Comparison of ENCODE assay signal across 20 cellular contexts in the genomic region with DNA sequence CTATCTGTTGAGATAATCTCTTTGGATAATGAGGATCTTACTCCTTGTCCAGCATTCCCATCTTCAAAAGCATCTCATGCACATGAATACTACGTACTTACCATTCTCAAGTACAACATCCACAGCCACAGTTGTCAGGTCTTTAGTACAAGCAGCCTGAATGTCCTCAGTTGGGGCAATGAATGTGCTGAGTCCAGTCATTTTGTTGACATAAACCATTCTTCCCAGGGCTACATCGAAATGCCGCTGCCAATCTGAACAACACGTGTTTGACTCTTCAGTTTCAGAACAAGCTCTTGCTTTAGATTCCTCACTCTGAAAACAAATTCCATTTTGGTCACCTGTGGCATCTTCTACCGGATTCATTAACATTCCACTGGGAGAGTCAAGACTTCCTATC. TPM values are rescaled to one million over a fixed set of nuclear protein-coding genes. Genes with fewer than 3 reads are reported as not detected.
DNase-seq lines count a peak whose midpoint lies in the region; ATAC-seq and TF ChIP-seq lines count a peak whose summit lies in the region.
"Had no signal": no experiment of that assay in that cellular context is flagged by ENCODE, and none has a peak within 500 bp of the region (broad histone marks: within the 10 kb centered on the region; RNA-seq: fewer than 3 reads in every experiment).

No MANE protein-coding gene starts in this region.

- H3K27ac ChIP-seq in ACC112 (ENCODE audit: low read depth, low read length) (peak overlapping the region; percentile 0; the same call in 1 of the 2 replicates), caudate nucleus (ENCODE audit: low read depth, low read length) (peak overlapping the region; percentile 20), trophoblast cell (ENCODE audit: low read depth, low read length) (no peak overlapping the region)

- no peak overlapping the region for H2BK120ac ChIP-seq in trophoblast cell (ENCODE audit: insufficient read depth, low read length, poor library complexity)

- no peak for DNase-seq in HFFc6
- DNase-seq in caudate nucleus (lab: John Stamatoyannopoulos, UW), result no peak
- peak; percentile 37 to 76 for DNase-seq in trophoblast cell
- DNase-seq in KBM-7, result no peak
- DNase-seq in activated CD8-positive, alpha-beta memory T cell treated with anti-CD3 and anti-CD28 coated beads, Interleukin-2, amount 10 ng/mL, durations not matched to agents 7 days and 5 days, result no peak
- DNase-seq: ACHN, AML-193, COR-L47, DMS153, H9, NCI-H1436, NCI-H2029, NCI-H2171, NCI-H446, NCI-H69, SHP77 had no signal

- no peak for TF ChIP-seq CTCF in HFFc6 (IDR thresholded peaks at IDR 0.05)

- H3K27me3 ChIP-seq in ACC112 (ENCODE audit: insufficient read depth, low read length), result no peaks in the 10 kb centered on the region
- no peaks in the 10 kb centered on the region for H3K27me3 ChIP-seq in trophoblast cell (ENCODE audit: insufficient read depth, low read length)

- H3K4me1 ChIP-seq in ACC112 (ENCODE audit: control insufficient read depth, insufficient read depth, low read length, unreplicated experiment), result peaks cover 63% of the 10 kb centered on the region
- peaks cover 3 to 6% of the 10 kb centered on the region in 2 experiments for H3K4me1 ChIP-seq in trophoblast cell (ENCODE audit: control insufficient read depth in 1 of 2, insufficient read depth in 2 of 2, low read length in 2 of 2)

- no peak overlapping the region for H2BK5ac ChIP-seq in trophoblast cell (ENCODE audit: low read depth, low read length, poor library complexity)

- no peaks in the 10 kb centered on the region for H3K9me3 ChIP-seq in trophoblast cell (ENCODE audit: insufficient read depth, low read depth, low read length)

- peaks cover 27% of the 10 kb centered on the region for H3K36me3 ChIP-seq in ACC112 (ENCODE audit: insufficient read depth, low read length)
- peaks cover 0 to 2% of the 10 kb centered on the region in 2 experiments for H3K36me3 ChIP-seq in trophoblast cell (ENCODE audit: control insufficient read depth in 1 of 2, insufficient read depth in 2 of 2, low read length in 2 of 2)

- no peak overlapping the region for H4K12ac ChIP-seq in trophoblast cell (ENCODE audit: low read depth, low read length)

- H3K27me3 Mint-ChIP-seq in HFFc6 (ENCODE audit: insufficient read depth), result peaks cover 1% of the 10 kb centered on the region
- H3K27me3 Mint-ChIP-seq in activated CD8-positive, alpha-beta memory T cell treated with anti-CD3 and anti-CD28 coated beads, Interleukin-2, amount 10 ng/mL, durations not matched to agents 7 days and 5 days, result no peaks in the 10 kb centered on the region

- no peak overlapping the region for H3K4me2 ChIP-seq in trophoblast cell (ENCODE audit: low read length)

- H4K91ac ChIP-seq in trophoblast cell (ENCODE audit: low read depth, low read length), result no peak overlapping the region

- no peak overlapping the region for H3K23ac ChIP-seq in trophoblast cell (ENCODE audit: low read length)

- in situ Hi-C loops in KBM-7 (cut with MboI; ENCODE audit: low pct_unique_long_range_greater_than_20kb, low sequenced_read_pairs), result no loop called here

- H3K18ac ChIP-seq in trophoblast cell (ENCODE audit: low read length), result no peak overlapping the region

- WGBS in trophoblast cell (ENCODE audit: extremely low coverage, insufficient coverage, insufficient read length), result no CpG with 5 or more reads among the region's 5 CpGs

- H3K27ac Mint-ChIP-seq in HFFc6, result peak overlapping the region; percentile 49; the same call in 1 of the 2 replicates
- H3K27ac Mint-ChIP-seq in activated CD8-positive, alpha-beta memory T cell treated with anti-CD3 and anti-CD28 coated beads, Interleukin-2, amount 10 ng/mL, durations not matched to agents 7 days and 5 days, result no peak overlapping the region
- H3K27ac Mint-ChIP-seq: CD14-positive monocyte, H9 had no signal

- H2AK5ac ChIP-seq in trophoblast cell (ENCODE audit: low read length), result no peak overlapping the region

- CTCF ChIA-PET in activated CD8-positive, alpha-beta memory T cell treated with anti-CD3 and anti-CD28 coated beads, Interleukin-2, amount 10 ng/mL, durations not matched to agents 7 days and 5 days (lab: Charles Lee), result interaction anchor here (0.7 kb wide), 1 partner anchor 12 kb away, joined by 3 read pairs; no protein-coding TSS in a partner anchor

- H3K4me3 ChIP-seq in ACC112 (ENCODE audit: low read depth, low read length) (no peak overlapping the region), trophoblast cell (ENCODE audit: low read depth, low read length) (no peak overlapping the region)

- no peak overlapping the region for H3K4ac ChIP-seq in trophoblast cell (ENCODE audit: low read depth, low read length)

- H3K9ac ChIP-seq in trophoblast cell (ENCODE audit: low read length), result no peak overlapping the region

- no peak overlapping the region for H3K14ac ChIP-seq in trophoblast cell (ENCODE audit: low read length)

- no peak overlapping the region for H2BK12ac ChIP-seq in trophoblast cell (ENCODE audit: low read length)

- H3K79me1 ChIP-seq in trophoblast cell (ENCODE audit: low read length), result peaks cover 6% of the 10 kb centered on the region

- peaks cover 88% of the 10 kb centered on the region for H3K4me1 Mint-ChIP-seq in HFFc6 (ENCODE audit: low read depth)
- peaks cover 49% of the 10 kb centered on the region for H3K4me1 Mint-ChIP-seq in activated CD8-positive, alpha-beta memory T cell treated with anti-CD3 and anti-CD28 coated beads, Interleukin-2, amount 10 ng/mL, durations not matched to agents 7 days and 5 days
- H3K4me1 Mint-ChIP-seq: H9 had no signal

- H2AFZ ChIP-seq in ACC112 (ENCODE audit: low read length, unreplicated experiment) (no peak overlapping the region), trophoblast cell (ENCODE audit: insufficient read depth, low read length, poor library complexity) (no peak overlapping the region)

- H4K8ac ChIP-seq in trophoblast cell (ENCODE audit: low read depth, low read length), result no peak overlapping the region

- H3K79me2 ChIP-seq in ACC112 (ENCODE audit: control insufficient read depth, insufficient read depth, low read length, unreplicated experiment) (peaks cover 67% of the 10 kb centered on the region), trophoblast cell (ENCODE audit: control insufficient read depth, insufficient read depth, low read length, poor library complexity) (peaks cover 5% of the 10 kb centered on the region)

- H3K36me3 Mint-ChIP-seq in HFFc6 (ENCODE audit: low read depth), result peaks cover 11% of the 10 kb centered on the region
- peaks cover 22% of the 10 kb centered on the region for H3K36me3 Mint-ChIP-seq in activated CD8-positive, alpha-beta memory T cell treated with anti-CD3 and anti-CD28 coated beads, Interleukin-2, amount 10 ng/mL, durations not matched to agents 7 days and 5 days

- no peaks in the 10 kb centered on the region for H3K9me3 Mint-ChIP-seq in HFFc6
- H3K9me3 Mint-ChIP-seq in activated CD8-positive, alpha-beta memory T cell treated with anti-CD3 and anti-CD28 coated beads, Interleukin-2, amount 10 ng/mL, durations not matched to agents 7 days and 5 days (ENCODE audit: low read depth), result no peaks in the 10 kb centered on the region
- H3K9me3 Mint-ChIP-seq: CD14-positive monocyte, H9 had no signal

- H3K4me3 Mint-ChIP-seq in HFFc6, result no peak overlapping the region; the same call in 1 of the 2 replicates
- H3K4me3 Mint-ChIP-seq in activated CD8-positive, alpha-beta memory T cell treated with anti-CD3 and anti-CD28 coated beads, Interleukin-2, amount 10 ng/mL, durations not matched to agents 7 days and 5 days, result no peak overlapping the region
- H3K4me3 Mint-ChIP-seq: H9 had no signal

- no peak for ATAC-seq in activated CD8-positive, alpha-beta memory T cell treated with anti-CD3 and anti-CD28 coated beads, Interleukin-2, amount 10 ng/mL, durations not matched to agents 7 days and 5 days
- no peak for ATAC-seq in HG03095 (IDR thresholded peaks at IDR 0.05; ENCODE audit: unreplicated experiment)

RNA-seq across cellular contexts. Expression of a gene that starts 5.0 kb away (rescaled TPM):
- total RNA-seq in HFFc6 (2021; fragmentation: NEBNext Ultra II Directional; extraction: Animal tissue kit (Norgen Biotek cat#: 25700)), result 10 to 100 TPM in 1 of 6 experiments, 1 to 10 TPM in 5; 5.4 to 11.6 (median 7.6) TPM
- polyA plus RNA-seq in trophoblast cell (2013), result 5.1 and 5.8 TPM in 2 replicates
- 10 to 100 TPM; 15.1 to 16.2 TPM for total RNA-seq in activated CD8-positive, alpha-beta memory T cell treated with anti-CD3 and anti-CD28 coated beads, Interleukin-2, amount 10 ng/mL, durations not matched to agents 7 days and 5 days

RNA-seq across cellular contexts. Expression of a gene that starts 17.5 kb away (rescaled TPM):
- total RNA-seq in HFFc6 (2021; fragmentation: NEBNext Ultra II Directional; extraction: Animal tissue kit (Norgen Biotek cat#: 25700)), result 10 to 100 TPM in 4 of 6 experiments, 1 to 10 TPM in 2; 5.9 to 14.9 (median 11.7) TPM
- polyA plus RNA-seq in trophoblast cell (2013), result 26.8 and 30.1 TPM in 2 replicates
- total RNA-seq in activated CD8-positive, alpha-beta memory T cell treated with anti-CD3 and anti-CD28 coated beads, Interleukin-2, amount 10 ng/mL, durations not matched to agents 7 days and 5 days, result 10 to 100 TPM; 45.2 to 59.5 TPM

RNA-seq across cellular contexts. Expression of a gene that starts 23.2 kb away (rescaled TPM):
- 1 to 10 TPM in 3 of 6 experiments, under 1 TPM in 3; 0.43 to 1.4 (median 1.1) TPM for total RNA-seq in HFFc6 (2021; fragmentation: NEBNext Ultra II Directional; extraction: Animal tissue kit (Norgen Biotek cat#: 25700))
- polyA plus RNA-seq in trophoblast cell (2013), result 2.1 and 3.1 TPM in 2 replicates
- 1 to 10 TPM; 2.8 to 2.9 TPM for total RNA-seq in activated CD8-positive, alpha-beta memory T cell treated with anti-CD3 and anti-CD28 coated beads, Interleukin-2, amount 10 ng/mL, durations not matched to agents 7 days and 5 days
- total RNA-seq: HT1080 had no signal

RNA-seq across cellular contexts. Expression of a gene that starts 43.6 kb away (rescaled TPM):
- 10 to 100 TPM; 55.5 to 66.1 (median 59.0) TPM for total RNA-seq in HFFc6 (2021; fragmentation: NEBNext Ultra II Directional; extraction: Animal tissue kit (Norgen Biotek cat#: 25700))
- polyA plus RNA-seq in trophoblast cell (2013), result 115 and 119 TPM in 2 replicates
- total RNA-seq in activated CD8-positive, alpha-beta memory T cell treated with anti-CD3 and anti-CD28 coated beads, Interleukin-2, amount 10 ng/mL, durations not matched to agents 7 days and 5 days, result 10 to 100 TPM; 47.9 to 54.0 TPM

Comparison
In these comparisons a context has a peak if more than half of its experiments do, and no peak if none do; other contexts are left out.
1. DNase-seq: peak in trophoblast cell (2 of 2); none in HFFc6 (single experiment), caudate nucleus (0 of 61), KBM-7 (single experiment) and activated CD8-positive, alpha-beta memory T cell treated with anti-CD3 and anti-CD28 coated beads, Interleukin-2, amount 10 ng/mL, durations not matched to agents 7 days and 5 days (single experiment).